Comparison of ENCODE assay signal across 1 cellular context in the genomic region with DNA sequence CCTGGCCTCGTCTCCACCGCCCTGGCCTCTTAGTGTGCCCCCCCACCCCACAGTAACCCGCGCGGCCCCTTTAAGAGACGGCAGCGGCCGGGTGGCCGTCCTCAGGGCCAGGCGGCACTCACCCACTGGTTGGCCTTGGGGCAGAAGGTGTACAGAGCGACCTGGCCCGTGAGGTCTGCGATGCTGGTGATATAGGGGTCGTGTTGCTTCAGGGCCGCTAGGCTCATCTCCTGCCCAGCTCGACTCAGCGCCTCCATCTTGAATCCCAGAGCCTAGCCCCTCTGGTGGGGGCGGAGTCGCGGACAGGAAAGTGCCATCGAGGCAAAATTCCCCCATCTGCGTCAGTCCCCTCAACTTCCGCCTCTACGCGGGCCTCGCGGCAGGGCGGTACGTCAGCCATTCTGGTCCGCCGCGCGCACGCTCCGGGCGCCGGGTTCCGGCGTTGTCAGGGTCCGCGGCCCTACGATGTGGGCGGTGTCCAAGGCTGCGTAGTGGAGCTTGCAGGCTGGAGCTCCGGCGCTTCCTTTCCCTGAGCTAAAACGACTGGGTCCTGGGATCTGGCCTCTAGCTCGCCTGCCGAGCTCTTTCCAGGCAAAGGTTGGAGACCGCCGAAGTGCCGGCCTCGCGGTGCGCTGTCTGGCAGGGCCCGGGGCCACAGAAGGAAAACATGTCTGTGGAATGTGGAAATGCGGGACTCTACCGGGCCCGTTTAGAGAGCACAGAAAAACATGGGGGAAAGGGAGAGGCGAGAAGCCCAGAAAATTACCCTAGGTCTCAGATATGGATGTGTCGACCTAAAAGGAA.
A peak's percentile ranks its signal among the peaks of the same experiment; 100 is the strongest.
TF ChIP-seq lines count a peak whose summit lies in the region.

A gene (minus strand): TSS at position 283 of the 804 bp plus-strand sequence. CDS start 26 bp downstream, at position 257.

TF ChIP-seq in HepG2, 621 proteins besides CTCF, POLR2A, EP300 and RAD21 (continued from another document and continues in another):
- TF ChIP-seq ZNF607 (CRISPR knock-in tag; IDR thresholded peaks at IDR 0.05; ENCODE audit: borderline replicate concordance) (peak; percentile 99), ZNF678 (CRISPR knock-in tag; IDR thresholded peaks at IDR 0.05) (peak; percentile 67; the same call in 1 of the 2 replicates), ZBTB20 (CRISPR knock-in tag; IDR thresholded peaks at IDR 0.05; ENCODE audit: borderline replicate concordance, low read depth) (peak; percentile 92), MAFK (conservative IDR thresholded peaks at IDR 0.05 in 1 of 2, IDR thresholded peaks at IDR 0.05 in 1 of 2; ENCODE audit: low read length in 2 of 2) (peak; percentile 93 to 99), ATF1 (CRISPR knock-in tag; IDR thresholded peaks at IDR 0.05) (peak; percentile 93), SOX5 (CRISPR knock-in tag; IDR thresholded peaks at IDR 0.05; ENCODE audit: borderline replicate concordance) (peak; percentile 82), DNMT1 (CRISPR knock-in tag; IDR thresholded peaks at IDR 0.05) (peak; percentile 92; the same call in 1 of the 2 replicates), SALL1 (CRISPR knock-in tag; IDR thresholded peaks at IDR 0.05) (peak; percentile 98), ZBTB7A (CRISPR knock-in tag; IDR thresholded peaks at IDR 0.05) (peak; percentile 24; the same call in 1 of the 2 replicates), DMAP1 (CRISPR knock-in tag; IDR thresholded peaks at IDR 0.05) (peak; percentile 97), ZMAT3 (CRISPR knock-in tag; conservative IDR thresholded peaks at IDR 0.05) (peak; percentile 98), ZNF788 (CRISPR knock-in tag; IDR thresholded peaks at IDR 0.05; ENCODE audit: borderline replicate concordance) (peak; percentile 99), ETV6 (CRISPR knock-in tag; conservative IDR thresholded peaks at IDR 0.05) (peak; percentile 82; the same call in 1 of the 2 replicates), TARDBP (CRISPR knock-in tag; IDR thresholded peaks at IDR 0.05) (peak; percentile 100), ZBTB3 (CRISPR knock-in tag; IDR thresholded peaks at IDR 0.05; ENCODE audit: borderline replicate concordance, low read depth) (peak; percentile 78; the same call in 1 of the 2 replicates), ZSCAN9 (CRISPR knock-in tag; IDR thresholded peaks at IDR 0.05; ENCODE audit: borderline replicate concordance) (peak; percentile 96), ZNF670 (CRISPR knock-in tag; IDR thresholded peaks at IDR 0.05; ENCODE audit: borderline replicate concordance) (peak; percentile 95), ZNF841 (CRISPR knock-in tag; IDR thresholded peaks at IDR 0.05; ENCODE audit: borderline replicate concordance) (0 out of 2 replicates have a peak, but pooled peaks have one; percentile 48)
- TF ChIP-seq, protein P1, sequence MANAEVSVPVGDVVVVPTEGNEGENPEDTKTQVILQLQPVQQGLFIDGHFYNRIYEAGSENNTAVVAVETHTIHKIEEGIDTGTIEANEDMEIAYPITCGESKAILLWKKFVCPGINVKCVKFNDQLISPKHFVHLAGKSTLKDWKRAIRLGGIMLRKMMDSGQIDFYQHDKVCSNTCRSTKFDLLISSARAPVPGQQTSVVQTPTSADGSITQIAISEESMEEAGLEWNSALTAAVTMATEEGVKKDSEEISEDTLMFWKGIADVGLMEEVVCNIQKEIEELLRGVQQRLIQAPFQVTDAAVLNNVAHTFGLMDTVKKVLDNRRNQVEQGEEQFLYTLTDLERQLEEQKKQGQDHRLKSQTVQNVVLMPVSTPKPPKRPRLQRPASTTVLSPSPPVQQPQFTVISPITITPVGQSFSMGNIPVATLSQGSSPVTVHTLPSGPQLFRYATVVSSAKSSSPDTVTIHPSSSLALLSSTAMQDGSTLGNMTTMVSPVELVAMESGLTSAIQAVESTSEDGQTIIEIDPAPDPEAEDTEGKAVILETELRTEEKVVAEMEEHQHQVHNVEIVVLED (CRISPR knock-in tag; IDR thresholded peaks at IDR 0.05; ENCODE audit: borderline replicate concordance), result peak; percentile 96
- TF ChIP-seq, protein P2, sequence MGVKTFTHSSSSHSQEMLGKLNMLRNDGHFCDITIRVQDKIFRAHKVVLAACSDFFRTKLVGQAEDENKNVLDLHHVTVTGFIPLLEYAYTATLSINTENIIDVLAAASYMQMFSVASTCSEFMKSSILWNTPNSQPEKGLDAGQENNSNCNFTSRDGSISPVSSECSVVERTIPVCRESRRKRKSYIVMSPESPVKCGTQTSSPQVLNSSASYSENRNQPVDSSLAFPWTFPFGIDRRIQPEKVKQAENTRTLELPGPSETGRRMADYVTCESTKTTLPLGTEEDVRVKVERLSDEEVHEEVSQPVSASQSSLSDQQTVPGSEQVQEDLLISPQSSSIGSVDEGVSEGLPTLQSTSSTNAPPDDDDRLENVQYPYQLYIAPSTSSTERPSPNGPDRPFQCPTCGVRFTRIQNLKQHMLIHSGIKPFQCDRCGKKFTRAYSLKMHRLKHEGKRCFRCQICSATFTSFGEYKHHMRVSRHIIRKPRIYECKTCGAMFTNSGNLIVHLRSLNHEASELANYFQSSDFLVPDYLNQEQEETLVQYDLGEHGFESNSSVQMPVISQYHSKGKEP (CRISPR knock-in tag; IDR thresholded peaks at IDR 0.05), result no peak; the same call in 1 of the 2 replicates
- TF ChIP-seq, protein P3, sequence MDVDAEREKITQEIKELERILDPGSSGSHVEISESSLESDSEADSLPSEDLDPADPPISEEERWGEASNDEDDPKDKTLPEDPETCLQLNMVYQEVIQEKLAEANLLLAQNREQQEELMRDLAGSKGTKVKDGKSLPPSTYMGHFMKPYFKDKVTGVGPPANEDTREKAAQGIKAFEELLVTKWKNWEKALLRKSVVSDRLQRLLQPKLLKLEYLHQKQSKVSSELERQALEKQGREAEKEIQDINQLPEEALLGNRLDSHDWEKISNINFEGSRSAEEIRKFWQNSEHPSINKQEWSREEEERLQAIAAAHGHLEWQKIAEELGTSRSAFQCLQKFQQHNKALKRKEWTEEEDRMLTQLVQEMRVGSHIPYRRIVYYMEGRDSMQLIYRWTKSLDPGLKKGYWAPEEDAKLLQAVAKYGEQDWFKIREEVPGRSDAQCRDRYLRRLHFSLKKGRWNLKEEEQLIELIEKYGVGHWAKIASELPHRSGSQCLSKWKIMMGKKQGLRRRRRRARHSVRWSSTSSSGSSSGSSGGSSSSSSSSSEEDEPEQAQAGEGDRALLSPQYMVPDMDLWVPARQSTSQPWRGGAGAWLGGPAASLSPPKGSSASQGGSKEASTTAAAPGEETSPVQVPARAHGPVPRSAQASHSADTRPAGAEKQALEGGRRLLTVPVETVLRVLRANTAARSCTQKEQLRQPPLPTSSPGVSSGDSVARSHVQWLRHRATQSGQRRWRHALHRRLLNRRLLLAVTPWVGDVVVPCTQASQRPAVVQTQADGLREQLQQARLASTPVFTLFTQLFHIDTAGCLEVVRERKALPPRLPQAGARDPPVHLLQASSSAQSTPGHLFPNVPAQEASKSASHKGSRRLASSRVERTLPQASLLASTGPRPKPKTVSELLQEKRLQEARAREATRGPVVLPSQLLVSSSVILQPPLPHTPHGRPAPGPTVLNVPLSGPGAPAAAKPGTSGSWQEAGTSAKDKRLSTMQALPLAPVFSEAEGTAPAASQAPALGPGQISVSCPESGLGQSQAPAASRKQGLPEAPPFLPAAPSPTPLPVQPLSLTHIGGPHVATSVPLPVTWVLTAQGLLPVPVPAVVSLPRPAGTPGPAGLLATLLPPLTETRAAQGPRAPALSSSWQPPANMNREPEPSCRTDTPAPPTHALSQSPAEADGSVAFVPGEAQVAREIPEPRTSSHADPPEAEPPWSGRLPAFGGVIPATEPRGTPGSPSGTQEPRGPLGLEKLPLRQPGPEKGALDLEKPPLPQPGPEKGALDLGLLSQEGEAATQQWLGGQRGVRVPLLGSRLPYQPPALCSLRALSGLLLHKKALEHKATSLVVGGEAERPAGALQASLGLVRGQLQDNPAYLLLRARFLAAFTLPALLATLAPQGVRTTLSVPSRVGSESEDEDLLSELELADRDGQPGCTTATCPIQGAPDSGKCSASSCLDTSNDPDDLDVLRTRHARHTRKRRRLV (CRISPR knock-in tag; IDR thresholded peaks at IDR 0.05), result peak; percentile 96
- TF ChIP-seq, protein P4, sequence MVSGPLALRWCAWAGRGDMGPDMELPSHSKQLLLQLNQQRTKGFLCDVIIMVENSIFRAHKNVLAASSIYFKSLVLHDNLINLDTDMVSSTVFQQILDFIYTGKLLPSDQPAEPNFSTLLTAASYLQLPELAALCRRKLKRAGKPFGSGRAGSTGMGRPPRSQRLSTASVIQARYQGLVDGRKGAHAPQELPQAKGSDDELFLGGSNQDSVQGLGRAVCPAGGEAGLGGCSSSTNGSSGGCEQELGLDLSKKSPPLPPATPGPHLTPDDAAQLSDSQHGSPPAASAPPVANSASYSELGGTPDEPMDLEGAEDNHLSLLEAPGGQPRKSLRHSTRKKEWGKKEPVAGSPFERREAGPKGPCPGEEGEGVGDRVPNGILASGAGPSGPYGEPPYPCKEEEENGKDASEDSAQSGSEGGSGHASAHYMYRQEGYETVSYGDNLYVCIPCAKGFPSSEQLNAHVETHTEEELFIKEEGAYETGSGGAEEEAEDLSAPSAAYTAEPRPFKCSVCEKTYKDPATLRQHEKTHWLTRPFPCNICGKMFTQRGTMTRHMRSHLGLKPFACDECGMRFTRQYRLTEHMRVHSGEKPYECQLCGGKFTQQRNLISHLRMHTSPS (CRISPR knock-in tag; IDR thresholded peaks at IDR 0.05; ENCODE audit: low read depth), result peak; percentile 83
- TF ChIP-seq, protein P5, sequence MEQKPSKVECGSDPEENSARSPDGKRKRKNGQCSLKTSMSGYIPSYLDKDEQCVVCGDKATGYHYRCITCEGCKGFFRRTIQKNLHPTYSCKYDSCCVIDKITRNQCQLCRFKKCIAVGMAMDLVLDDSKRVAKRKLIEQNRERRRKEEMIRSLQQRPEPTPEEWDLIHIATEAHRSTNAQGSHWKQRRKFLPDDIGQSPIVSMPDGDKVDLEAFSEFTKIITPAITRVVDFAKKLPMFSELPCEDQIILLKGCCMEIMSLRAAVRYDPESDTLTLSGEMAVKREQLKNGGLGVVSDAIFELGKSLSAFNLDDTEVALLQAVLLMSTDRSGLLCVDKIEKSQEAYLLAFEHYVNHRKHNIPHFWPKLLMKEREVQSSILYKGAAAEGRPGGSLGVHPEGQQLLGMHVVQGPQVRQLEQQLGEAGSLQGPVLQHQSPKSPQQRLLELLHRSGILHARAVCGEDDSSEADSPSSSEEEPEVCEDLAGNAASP (CRISPR knock-in tag; IDR thresholded peaks at IDR 0.05; ENCODE audit: borderline replicate concordance), result peak; percentile 75
- TF ChIP-seq, protein P6, sequence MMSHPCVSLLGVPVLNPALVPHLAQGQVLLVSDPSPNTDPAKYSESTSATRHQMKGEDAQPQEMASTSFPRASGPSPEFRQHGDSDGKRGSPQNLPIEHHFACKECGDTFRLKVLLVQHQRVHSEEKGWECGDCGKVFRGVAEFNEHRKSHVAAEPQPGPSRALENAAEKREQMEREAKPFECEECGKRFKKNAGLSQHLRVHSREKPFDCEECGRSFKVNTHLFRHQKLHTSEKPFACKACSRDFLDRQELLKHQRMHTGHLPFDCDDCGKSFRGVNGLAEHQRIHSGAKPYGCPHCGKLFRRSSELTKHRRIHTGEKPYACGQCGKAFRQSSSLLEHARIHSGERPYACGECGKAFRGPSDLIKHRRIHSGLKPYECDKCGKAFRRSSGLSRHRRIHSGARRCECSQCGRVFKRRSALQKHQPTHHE (CRISPR knock-in tag; IDR thresholded peaks at IDR 0.05; ENCODE audit: borderline replicate concordance), result peak; percentile 95
- TF ChIP-seq, protein P7, sequence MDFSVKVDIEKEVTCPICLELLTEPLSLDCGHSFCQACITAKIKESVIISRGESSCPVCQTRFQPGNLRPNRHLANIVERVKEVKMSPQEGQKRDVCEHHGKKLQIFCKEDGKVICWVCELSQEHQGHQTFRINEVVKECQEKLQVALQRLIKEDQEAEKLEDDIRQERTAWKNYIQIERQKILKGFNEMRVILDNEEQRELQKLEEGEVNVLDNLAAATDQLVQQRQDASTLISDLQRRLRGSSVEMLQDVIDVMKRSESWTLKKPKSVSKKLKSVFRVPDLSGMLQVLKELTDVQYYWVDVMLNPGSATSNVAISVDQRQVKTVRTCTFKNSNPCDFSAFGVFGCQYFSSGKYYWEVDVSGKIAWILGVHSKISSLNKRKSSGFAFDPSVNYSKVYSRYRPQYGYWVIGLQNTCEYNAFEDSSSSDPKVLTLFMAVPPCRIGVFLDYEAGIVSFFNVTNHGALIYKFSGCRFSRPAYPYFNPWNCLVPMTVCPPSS (IDR thresholded peaks at IDR 0.05), result no peak
- TF ChIP-seq, protein P8, sequence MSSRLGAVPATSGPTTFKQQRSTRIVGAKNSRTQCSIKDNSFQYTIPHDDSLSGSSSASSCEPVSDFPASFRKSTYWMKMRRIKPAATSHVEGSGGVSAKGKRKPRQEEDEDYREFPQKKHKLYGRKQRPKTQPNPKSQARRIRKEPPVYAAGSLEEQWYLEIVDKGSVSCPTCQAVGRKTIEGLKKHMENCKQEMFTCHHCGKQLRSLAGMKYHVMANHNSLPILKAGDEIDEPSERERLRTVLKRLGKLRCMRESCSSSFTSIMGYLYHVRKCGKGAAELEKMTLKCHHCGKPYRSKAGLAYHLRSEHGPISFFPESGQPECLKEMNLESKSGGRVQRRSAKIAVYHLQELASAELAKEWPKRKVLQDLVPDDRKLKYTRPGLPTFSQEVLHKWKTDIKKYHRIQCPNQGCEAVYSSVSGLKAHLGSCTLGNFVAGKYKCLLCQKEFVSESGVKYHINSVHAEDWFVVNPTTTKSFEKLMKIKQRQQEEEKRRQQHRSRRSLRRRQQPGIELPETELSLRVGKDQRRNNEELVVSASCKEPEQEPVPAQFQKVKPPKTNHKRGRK (CRISPR knock-in tag; IDR thresholded peaks at IDR 0.05), result no peak
- TF ChIP-seq, protein P9, sequence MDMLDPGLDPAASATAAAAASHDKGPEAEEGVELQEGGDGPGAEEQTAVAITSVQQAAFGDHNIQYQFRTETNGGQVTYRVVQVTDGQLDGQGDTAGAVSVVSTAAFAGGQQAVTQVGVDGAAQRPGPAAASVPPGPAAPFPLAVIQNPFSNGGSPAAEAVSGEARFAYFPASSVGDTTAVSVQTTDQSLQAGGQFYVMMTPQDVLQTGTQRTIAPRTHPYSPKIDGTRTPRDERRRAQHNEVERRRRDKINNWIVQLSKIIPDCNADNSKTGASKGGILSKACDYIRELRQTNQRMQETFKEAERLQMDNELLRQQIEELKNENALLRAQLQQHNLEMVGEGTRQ (IDR thresholded peaks at IDR 0.05; ENCODE audit: low read depth, low read length), result no peak
- TF ChIP-seq, protein P9 (CRISPR knock-in tag; IDR thresholded peaks at IDR 0.05; ENCODE audit: borderline replicate concordance), result no peak; the same call in 1 of the 2 replicates
